ENCODE assay signal across 9 cellular contexts in genomic region chr10:3712707-3713106, GRCh38.
"Had no signal": no experiment of that assay in that cellular context is flagged by ENCODE, and none has a peak within 500 bp of the region (broad histone marks: within the 10 kb centered on the region; RNA-seq: fewer than 3 reads in every experiment).

No MANE protein-coding gene starts in this region.

- H3K27ac ChIP-seq: GM23248 had no signal

- H3K4me3 ChIP-seq: GM23248, GM23338, HAP-1 had no signal

- H3K36me3 ChIP-seq: HAP-1 had no signal

- H3K9me3 ChIP-seq: HAP-1 had no signal

- DNase-seq: GM23248, GOT3, H7, H9, HCEC 1CT, HFFc6 had no signal

- H3K4me3 Mint-ChIP-seq: GM23338, H9, HFFc6 had no signal

- H3K27ac Mint-ChIP-seq: GM23338, H9, HFFc6 had no signal

- H3K9ac ChIP-seq: GM23248 had no signal

- H3K4me1 ChIP-seq: HAP-1 had no signal

- ATAC-seq: GM23338, HCT116 had no signal

- H2AFZ ChIP-seq: GM23248, GM23338 had no signal

- H3K4me1 Mint-ChIP-seq: GM23338 had no signal

- H3K4me2 ChIP-seq: GM23338 had no signal
